Comparison of ENCODE assay signal across 22 cellular contexts in the genomic region with DNA sequence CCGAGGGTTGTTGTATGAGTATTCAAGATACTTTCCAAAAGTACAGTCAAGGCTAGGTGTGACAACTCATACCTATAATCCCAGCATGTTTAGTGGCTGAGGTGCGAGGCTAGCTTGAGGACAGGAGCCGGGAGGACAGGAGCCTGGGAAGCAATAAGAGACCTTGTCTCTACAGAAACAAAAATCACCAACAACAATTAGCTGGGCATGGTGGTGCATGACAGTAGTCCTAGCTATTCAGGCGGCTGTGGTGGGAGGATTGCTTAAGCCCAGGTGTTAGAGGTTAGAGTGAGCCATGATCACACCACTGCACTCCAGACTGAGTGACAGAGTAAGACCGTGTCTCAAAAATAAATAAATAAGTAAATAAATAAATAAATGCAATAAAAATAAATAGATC.
"Had no signal": no experiment of that assay in that cellular context is flagged by ENCODE, and none has a peak within 500 bp of the region (broad histone marks: within the 10 kb centered on the region; RNA-seq: fewer than 3 reads in every experiment).

No MANE protein-coding gene starts in this region.

- H3K4me3 ChIP-seq: PC-9, Peyer's patch, SJSA1, SK-N-MC had no signal

- H3K9me3 ChIP-seq: SJSA1 had no signal

- H3K27me3 ChIP-seq: Peyer's patch, SJSA1 had no signal

- H3K36me3 ChIP-seq: Peyer's patch, SJSA1 had no signal

- H3K4me1 ChIP-seq: Peyer's patch, SJSA1 had no signal

- H3K4me2 ChIP-seq: PC-9 had no signal

- H3K27ac ChIP-seq: PC-9, Peyer's patch, SJSA1, SK-N-MC had no signal

- DNase-seq: KBM-7, MM.1S, MV-4-11, NCI-H1048, NCI-H1105, NCI-H1417, NCI-H1436 treated with DMSO at 0.1 percent for 48 hours, NCI-H1694, NCI-H187 treated with DMSO at 0.1 percent for 48 hours, NCI-H2029 treated with DMSO at 0.1 percent for 48 hours, NCI-H2171 treated with DMSO at 0.1 percent for 48 hours, NCI-H2227 treated with DMSO at 0.1 percent for 48 hours, NCI-H524, NCI-H526 treated with DMSO at 0.1 percent for 48 hours, NCI-H748 treated with DMSO at 0.1 percent for 48 hours, OCI-M1, PC-9, Peyer's patch, Right ventricle myocardium superior, SIG-M5 had no signal

- H2AFZ ChIP-seq: PC-9 had no signal
